ENCODE assay signal across 27 cellular contexts in genomic region chr9:97531750-97532383, GRCh38. TPM values are rescaled to one million over a fixed set of nuclear protein-coding genes. Genes with fewer than 3 reads are reported as not detected.
A peak's percentile ranks its signal among the peaks of the same experiment; 100 is the strongest.
DNase-seq lines count a peak whose midpoint lies in the region; ATAC-seq and FAIRE-seq lines count a peak whose summit lies in the region.
"Had no signal": no experiment of that assay in that cellular context is flagged by ENCODE, and none has a peak within 500 bp of the region (broad histone marks: within the 10 kb centered on the region; RNA-seq: fewer than 3 reads in every experiment).

No MANE protein-coding gene starts in this region.

- no peaks in the 10 kb centered on the region for H3K4me1 ChIP-seq in aorta (ENCODE audit: control insufficient read depth in 1 of 2, insufficient read depth in 2 of 2, low read length in 2 of 2)
- H3K4me1 ChIP-seq: foreskin keratinocyte had no signal

- WGBS in aorta, 2 donors, result 71 to 72% methylated on average over 9 of the region's 9 CpGs

- no peak overlapping the region for H3K4me3 ChIP-seq in aorta (ENCODE audit: low read length in 2 of 2)
- H3K4me3 ChIP-seq: GM23248 had no signal

- H3K27me3 ChIP-seq in aorta (ENCODE audit: control insufficient read depth in 1 of 2, insufficient read depth in 2 of 2, low read length in 1 of 2), result no peaks in the 10 kb centered on the region
- H3K27me3 ChIP-seq: neutrophil had no signal

- no peaks in the 10 kb centered on the region for H3K9me3 ChIP-seq in aorta (ENCODE audit: control insufficient read depth, low read length)
- H3K9me3 ChIP-seq: neutrophil had no signal

- no peak for FAIRE-seq in RCC 7860 (lab: Jason Lieb, UNC)

- DNase-seq in cardiac septum (ENCODE audit: low spot score) (peak; percentile 70), Right ventricle myocardium inferior (ENCODE audit: missing footprints) (no peak), left kidney (ENCODE audit: low read depth, low spot score) (peak; percentile 60), sciatic nerve (ENCODE audit: low spot score) (no peak), aorta (no peak), SHP77 treated with DMSO at 0.1 percent for 48 hours (lab: John Stamatoyannopoulos, UW) (no peak), RCC 7860 (ENCODE audit: low spot score) (no peak)
- DNase-seq: activated CD4-positive, alpha-beta T cell treated with anti-CD3 and anti-CD28 coated beads, Interleukin-2, amount 50 U/mL, for 4 hours; activated naive CD8-positive, alpha-beta T cell treated with anti-CD3 and anti-CD28 coated beads, Interleukin-2, amount 10 ng/mL, durations not matched to agents 7 days and 5 days; AML-193; CD8-positive, alpha-beta T cell; effector CD4-positive, alpha-beta T cell; foreskin keratinocyte; GM23248; hippocampal formation; immature natural killer cell; NCI-H1417; NCI-H2081 treated with DMSO at 0.1 percent for 48 hours; NCI-H82; stimulated activated CD4-positive, alpha-beta T cell treated with anti-CD3 and anti-CD28 coated beads, Interleukin-12 subunit alpha, Interleukin-12 subunit beta, amount 100 ng/mL, for 4 hours; stimulated activated CD4-positive, alpha-beta T cell treated with anti-CD3 and anti-CD28 coated beads, Interleukin-4, amount 100 ng/mL, for 24 hours; stimulated activated naive B cell treated with anti-CD40 and anti-IgM and Interleukin-4, amounts not matched to agents 10 μg/mL and 1 μg/mL and 100 μg/mL, for 72 hours; T1000 had no signal

- intact Hi-C loops in cardiac septum (cut with DNase I), result no loop called here
- intact Hi-C loops in Right ventricle myocardium inferior (cut with DNase I), result no loop called here
- intact Hi-C loops in sciatic nerve (cut with DNase I), result no loop called here
- intact Hi-C loops in aorta (cut with DNase I), result no loop called here

- H3K27ac ChIP-seq in aorta (ENCODE audit: low read depth in 1 of 2, low read length in 2 of 2), result no peak overlapping the region
- H3K27ac ChIP-seq: epithelial cell of prostate, foreskin keratinocyte, GM23248, neutrophil had no signal

- ATAC-seq in Right ventricle myocardium inferior, result no peak
- ATAC-seq in sciatic nerve, result peak; percentile 40
- peak; percentile 16 for ATAC-seq in aorta (ENCODE audit: low FRiP score)
- no peak for ATAC-seq in activated CD4-positive, CD25-positive, alpha-beta regulatory T cell treated with anti-CD3 and anti-CD28 coated beads, Interleukin-2, amount 50 U/mL, for 24 hours
- ATAC-seq: CD8-positive, alpha-beta T cell; foreskin keratinocyte; stimulated activated naive B cell treated with anti-CD40 and anti-IgM and Interleukin-4, amounts not matched to agents 10 μg/mL and 1 μg/mL and 100 μg/mL, for 72 hours; WTC11 had no signal

- peaks cover 0 to 4% of the 10 kb centered on the region in 2 donors for H3K36me3 ChIP-seq in aorta (ENCODE audit: control insufficient read depth in 1 of 2, insufficient read depth in 2 of 2, low read length in 1 of 2)
- H3K36me3 ChIP-seq: neutrophil had no signal

RNA-seq across cellular contexts. Expression of gene TMOD1, which starts 30.4 kb away (rescaled TPM):
- 151 TPM for total RNA-seq in cardiac septum
- 192 TPM for total RNA-seq in Right ventricle myocardium inferior
- 25.3 TPM for total RNA-seq in sciatic nerve
- 10 to 100 TPM; 24.5 to 56.6 TPM for total RNA-seq in aorta
- polyA plus RNA-seq in aorta, result 100 to 1,000 TPM in 1 of 2 donors, 10 to 100 TPM in 1; 26.2 to 102 TPM
- total RNA-seq: foreskin keratinocyte had no signal
- polyA plus RNA-seq: foreskin keratinocyte had no signal

Comparison
In these comparisons a context has a peak if more than half of its experiments do, and no peak if none do; other contexts are left out.
1. DNase-seq: peak in cardiac septum (single experiment) and left kidney (single experiment); none in Right ventricle myocardium inferior (single experiment), sciatic nerve (single experiment), aorta (0 of 2), SHP77 treated with DMSO at 0.1 percent for 48 hours (single experiment) and RCC 7860 (single experiment).
2. ATAC-seq: peak in sciatic nerve (single experiment) and aorta (single experiment); none in Right ventricle myocardium inferior (single experiment) and activated CD4-positive, CD25-positive, alpha-beta regulatory T cell treated with anti-CD3 and anti-CD28 coated beads, Interleukin-2, amount 50 U/mL, for 24 hours (0 of 2).